Comparison of ENCODE assay signal across 2 cellular contexts in the genomic region with DNA sequence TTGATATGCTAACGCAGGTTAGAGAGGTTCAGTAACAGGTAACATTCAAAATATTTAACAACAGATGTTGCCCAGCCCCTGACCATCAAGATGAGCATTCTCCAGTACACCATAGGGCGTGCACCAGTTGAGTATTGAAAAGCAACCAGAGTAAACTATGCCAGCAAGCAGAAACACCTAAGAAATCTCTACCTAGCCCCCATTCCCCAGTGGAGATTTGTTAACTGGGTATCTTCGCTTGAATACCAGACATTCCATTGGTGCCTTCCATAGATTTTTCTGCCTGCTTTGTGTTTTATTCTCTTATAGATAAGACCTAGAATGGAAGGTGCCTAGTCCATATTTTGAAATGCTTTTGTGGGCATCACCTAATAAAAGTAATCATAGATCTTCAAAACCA.
TF ChIP-seq lines count a peak whose summit lies in the region.

No MANE protein-coding gene starts in this region.

TF ChIP-seq in GM23338, 12 proteins besides CTCF, POLR2A, EP300 and RAD21:
- TF ChIP-seq ZNF462 (CRISPR knock-in tag; IDR thresholded peaks at IDR 0.05) = 0 out of 2 replicates have a peak, but pooled peaks have one; percentile 57
- TF ChIP-seq CREB1 (CRISPR knock-in tag; IDR thresholded peaks at IDR 0.05; ENCODE audit: low read depth) = no peak
- TF ChIP-seq EZH2phosphoT487 (IDR thresholded peaks at IDR 0.05; ENCODE audit: unreplicated experiment) = no peak

TF ChIP-seq in WTC11, 78 proteins besides CTCF, POLR2A, EP300 and RAD21 (continued from another document):
- no peak for TF ChIP-seq PRRX2 (CRISPR knock-in tag; IDR thresholded peaks at IDR 0.05)
- no peak for TF ChIP-seq RORB (CRISPR knock-in tag; IDR thresholded peaks at IDR 0.05)
- TF ChIP-seq ZNF396 (CRISPR knock-in tag; IDR thresholded peaks at IDR 0.05; ENCODE audit: borderline replicate concordance) = no peak
- TF ChIP-seq ATF1 (CRISPR knock-in tag; IDR thresholded peaks at IDR 0.05) = no peak
- no peak for TF ChIP-seq NR2C2 (CRISPR knock-in tag; IDR thresholded peaks at IDR 0.05)
- TF ChIP-seq JUN (CRISPR knock-in tag; IDR thresholded peaks at IDR 0.05) = no peak
- TF ChIP-seq, protein P1, sequence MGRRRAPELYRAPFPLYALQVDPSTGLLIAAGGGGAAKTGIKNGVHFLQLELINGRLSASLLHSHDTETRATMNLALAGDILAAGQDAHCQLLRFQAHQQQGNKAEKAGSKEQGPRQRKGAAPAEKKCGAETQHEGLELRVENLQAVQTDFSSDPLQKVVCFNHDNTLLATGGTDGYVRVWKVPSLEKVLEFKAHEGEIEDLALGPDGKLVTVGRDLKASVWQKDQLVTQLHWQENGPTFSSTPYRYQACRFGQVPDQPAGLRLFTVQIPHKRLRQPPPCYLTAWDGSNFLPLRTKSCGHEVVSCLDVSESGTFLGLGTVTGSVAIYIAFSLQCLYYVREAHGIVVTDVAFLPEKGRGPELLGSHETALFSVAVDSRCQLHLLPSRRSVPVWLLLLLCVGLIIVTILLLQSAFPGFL (CRISPR knock-in tag; IDR thresholded peaks at IDR 0.05; ENCODE audit: borderline replicate concordance) = no peak
- no peak for TF ChIP-seq JAZF1 (CRISPR knock-in tag; IDR thresholded peaks at IDR 0.05)
- TF ChIP-seq ZNF671 (CRISPR knock-in tag; IDR thresholded peaks at IDR 0.05) = no peak
- no peak for TF ChIP-seq KAT7 (CRISPR knock-in tag; IDR thresholded peaks at IDR 0.05; ENCODE audit: borderline replicate concordance)
- TF ChIP-seq FOXK1 (CRISPR knock-in tag; IDR thresholded peaks at IDR 0.05) = no peak
